1 cellular context compared by ENCODE assay signal in genomic region chr11:88337342-88338222, GRCh38.
TF ChIP-seq lines count a peak whose summit lies in the region.

CTSC (minus strand) TSS chr11:88337736; CDS start chr11:88337672, 64 bp downstream.

TF ChIP-seq in K562, 482 proteins besides CTCF, POLR2A, EP300 and RAD21 (continued from another document and continues in another):
- TF ChIP-seq GATAD2B (IDR thresholded peaks at IDR 0.05; ENCODE audit: borderline replicate concordance) (no peak), SP2 (IDR thresholded peaks at IDR 0.05; ENCODE audit: extremely low read depth, low read depth, low read length, poor library complexity, severe bottlenecking) (no peak), SFPQ (IDR thresholded peaks at IDR 0.05; ENCODE audit: low read depth, low read length) (no peak), ZBTB7A (IDR thresholded peaks at IDR 0.05; ENCODE audit: borderline replicate concordance, control insufficient read depth, low read depth, low read length) (no peak; the same call in 1 of the 2 replicates), PATZ1 (CRISPR knock-in tag; IDR thresholded peaks at IDR 0.05; ENCODE audit: borderline replicate concordance) (no peak), ETS1 (conservative IDR thresholded peaks at IDR 0.05; ENCODE audit: control insufficient read depth, low read depth, low read length) (peak; percentile 91), ZKSCAN8 (CRISPR knock-in tag; IDR thresholded peaks at IDR 0.05) (no peak), ASH1L (IDR thresholded peaks at IDR 0.05; ENCODE audit: borderline replicate concordance, low read depth, partially characterized antibody) (peak; percentile 19), ZBTB43 (CRISPR knock-in tag; IDR thresholded peaks at IDR 0.05) (no peak), NFXL1 (CRISPR knock-in tag; IDR thresholded peaks at IDR 0.05) (no peak), MTA1 (IDR thresholded peaks at IDR 0.05; ENCODE audit: borderline replicate concordance) (no peak; the same call in 1 of the 2 replicates), CUX1 (CRISPR knock-in tag; IDR thresholded peaks at IDR 0.05) (no peak), PPARD (CRISPR knock-in tag; IDR thresholded peaks at IDR 0.05) (no peak), SRSF7 (optimal IDR thresholded peaks at IDR 0.05; ENCODE audit: low read depth, low read length) (no peak), ZNF217 (CRISPR knock-in tag; IDR thresholded peaks at IDR 0.05) (no peak), ZC3H8 (IDR thresholded peaks at IDR 0.05) (no peak), HES1 (IDR thresholded peaks at IDR 0.05; ENCODE audit: low read depth) (peak; percentile 57; the same call in 1 of the 2 replicates), SRSF9 (IDR thresholded peaks at IDR 0.05; ENCODE audit: borderline replicate concordance, low read depth, low read length) (no peak), SREBF2 (CRISPR knock-in tag; IDR thresholded peaks at IDR 0.05) (no peak), KLF10 (CRISPR knock-in tag; IDR thresholded peaks at IDR 0.05) (no peak), TAF15 (IDR thresholded peaks at IDR 0.05; ENCODE audit: low read depth, low read length) (no peak), ZNF507 (tag; conservative IDR thresholded peaks at IDR 0.05) (no peak), NR3C1 (CRISPR knock-in tag; IDR thresholded peaks at IDR 0.05) (peak; percentile 85; the same call in 1 of the 2 replicates), BACH1 (tag; IDR thresholded peaks at IDR 0.05) (no peak), MNT (conservative IDR thresholded peaks at IDR 0.05) (peak; percentile 92 to 95), FOXA1 (IDR thresholded peaks at IDR 0.05; ENCODE audit: borderline replicate concordance) (no peak), ZNF408 (CRISPR knock-in tag; IDR thresholded peaks at IDR 0.05; ENCODE audit: low read depth) (no peak), FUS (optimal IDR thresholded peaks at IDR 0.05; ENCODE audit: low read depth, low read length) (no peak), ZNF436 (CRISPR knock-in tag; IDR thresholded peaks at IDR 0.05) (no peak), DMBX1 (CRISPR knock-in tag; IDR thresholded peaks at IDR 0.05; ENCODE audit: borderline replicate concordance) (no peak), C11orf30 (IDR thresholded peaks at IDR 0.05; ENCODE audit: low read depth) (no peak), FOXM1 (IDR thresholded peaks at IDR 0.05; ENCODE audit: low read depth) (no peak), FOXM1 (CRISPR knock-in tag; IDR thresholded peaks at IDR 0.05; ENCODE audit: low read depth) (peak; percentile 53; the same call in 1 of the 2 replicates), CCAR2 (IDR thresholded peaks at IDR 0.05; ENCODE audit: low read depth, low read length) (no peak), JUN (IDR thresholded peaks at IDR 0.05; ENCODE audit: borderline replicate concordance, low read depth, low read length) (peak; percentile 42; the same call in 1 of the 2 replicates), JUN (CRISPR knock-in tag; IDR thresholded peaks at IDR 0.05; ENCODE audit: borderline replicate concordance) (no peak), IRF9 (tag; IDR thresholded peaks at IDR 0.05) (no peak), ZFP30 (CRISPR knock-in tag; IDR thresholded peaks at IDR 0.05; ENCODE audit: borderline replicate concordance) (no peak), ZNF212 (CRISPR knock-in tag; IDR thresholded peaks at IDR 0.05) (no peak), IRF1 (CRISPR knock-in tag; IDR thresholded peaks at IDR 0.05; ENCODE audit: borderline replicate concordance) (peak; percentile 65; the same call in 1 of the 2 replicates)
